ENCODE assay signal across 32 cellular contexts in genomic region chr2:62691186-62691585, GRCh38.
"Had no signal": no experiment of that assay in that cellular context is flagged by ENCODE, and none has a peak within 500 bp of the region (broad histone marks: within the 10 kb centered on the region; RNA-seq: fewer than 3 reads in every experiment).

No MANE protein-coding gene starts in this region.

- H3K27ac ChIP-seq: adrenal gland, ascending aorta, breast epithelium, cardiac muscle cell, coronary artery, dorsolateral prefrontal cortex, foreskin keratinocyte, gastrocnemius medialis had no signal

- DNase-seq: activated CD4-positive, alpha-beta memory T cell treated with anti-CD3 and anti-CD28 coated beads for 36 hours; activated CD4-positive, alpha-beta T cell treated with anti-CD3 and anti-CD28 coated beads for 36 hours; activated CD4-positive, alpha-beta T cell treated with anti-CD3 and anti-CD28 coated beads, Interleukin-2, amount 10 ng/mL, durations not matched to agents 24 days and 14 days; activated CD4-positive, CD25-positive, alpha-beta regulatory T cell; activated CD4-positive, CD25-positive, alpha-beta regulatory T cell treated with anti-CD3 and anti-CD28 coated beads, Interleukin-2, amount 50 U/mL, for 72 hours; activated CD8-positive, alpha-beta memory T cell treated with anti-CD3 and anti-CD28 coated beads, Interleukin-2, amount 10 ng/mL, durations not matched to agents 7 days and 5 days; activated CD8-positive, alpha-beta memory T cell treated with anti-CD3 and anti-CD28 coated beads, Interleukin-2, amount 50 U/mL, for 4 hours; activated CD8-positive, alpha-beta T cell treated with anti-CD3 and anti-CD28 coated beads, Interleukin-2, amount 10 ng/mL, durations not matched to agents 7 days and 5 days; activated effector memory CD4-positive, alpha-beta T cell treated with anti-CD3 and anti-CD28 coated beads, Interleukin-2, amount 50 U/mL, for 16 hours; activated naive CD4-positive, alpha-beta T cell treated with anti-CD3 and anti-CD28 coated beads for 36 hours; activated naive CD8-positive, alpha-beta T cell treated with anti-CD3 and anti-CD28 coated beads for 36 hours; activated naive CD8-positive, alpha-beta T cell treated with anti-CD3 and anti-CD28 coated beads, Interleukin-2, amount 50 U/mL, for 24 hours; activated T-cell treated with anti-CD3 and anti-CD28 coated beads, Interleukin-2, amount 50 U/mL, for 1 hour; activated T-cell treated with anti-CD3 and anti-CD28 coated beads, Interleukin-2, amount 50 U/mL, for 48 hours; adrenal gland; dorsolateral prefrontal cortex; effector memory CD4-positive, alpha-beta T cell; endodermal cell; foreskin keratinocyte; gastrocnemius medialis; T-helper 2 cell had no signal

- H3K4me3 Mint-ChIP-seq: activated CD4-positive, alpha-beta memory T cell treated with anti-CD3 and anti-CD28 coated beads for 36 hours; activated CD4-positive, alpha-beta T cell treated with anti-CD3 and anti-CD28 coated beads for 36 hours; activated CD4-positive, alpha-beta T cell treated with anti-CD3 and anti-CD28 coated beads, Interleukin-2, amount 10 ng/mL, durations not matched to agents 24 days and 14 days; activated CD8-positive, alpha-beta memory T cell treated with anti-CD3 and anti-CD28 coated beads, Interleukin-2, amount 10 ng/mL, durations not matched to agents 7 days and 5 days; activated CD8-positive, alpha-beta T cell treated with anti-CD3 and anti-CD28 coated beads, Interleukin-2, amount 10 ng/mL, durations not matched to agents 7 days and 5 days; activated naive CD4-positive, alpha-beta T cell treated with anti-CD3 and anti-CD28 coated beads for 36 hours; activated naive CD4-positive, alpha-beta T cell treated with anti-CD3 and anti-CD28 coated beads, Interleukin-2, amount 50 U/mL, for 24 hours; activated naive CD8-positive, alpha-beta T cell treated with anti-CD3 and anti-CD28 coated beads for 36 hours; activated naive CD8-positive, alpha-beta T cell treated with anti-CD3 and anti-CD28 coated beads, Interleukin-2, amount 50 U/mL, for 24 hours; activated T-helper 1 cell treated with anti-CD3 and anti-CD28 coated beads, Interleukin-12 subunit alpha, Interleukin-12 subunit beta, Interleukin-2, Interleukin-4 antibody, amounts not matched to agents 30 ng/mL and 10 ng/mL and 1 ng/mL, durations not matched to agents 14 hours and 24 hours and 36 hours; brain; central memory CD8-positive, alpha-beta T cell; dendritic cell treated with granulocyte-macrophage colony-stimulating factor and Interleukin-4, amounts not matched to agents 40 ng/mL and 50 ng/mL, for 4 days; endodermal cell had no signal

- H3K4me3 ChIP-seq: adrenal gland, ascending aorta, breast epithelium, cardiac muscle cell, coronary artery, dorsolateral prefrontal cortex, gastrocnemius medialis had no signal

- H3K9me3 Mint-ChIP-seq: activated CD4-positive, alpha-beta memory T cell treated with anti-CD3 and anti-CD28 coated beads for 36 hours; activated CD4-positive, alpha-beta T cell treated with anti-CD3 and anti-CD28 coated beads, Interleukin-2, amount 10 ng/mL, durations not matched to agents 24 days and 14 days; activated naive CD4-positive, alpha-beta T cell treated with anti-CD3 and anti-CD28 coated beads for 36 hours; activated naive CD4-positive, alpha-beta T cell treated with anti-CD3 and anti-CD28 coated beads, Interleukin-2, amount 50 U/mL, for 24 hours; activated naive CD8-positive, alpha-beta T cell treated with anti-CD3 and anti-CD28 coated beads for 36 hours; activated naive CD8-positive, alpha-beta T cell treated with anti-CD3 and anti-CD28 coated beads, Interleukin-2, amount 50 U/mL, for 24 hours; activated T-helper 1 cell treated with anti-CD3 and anti-CD28 coated beads, Interleukin-12 subunit alpha, Interleukin-12 subunit beta, Interleukin-2, Interleukin-4 antibody, amounts not matched to agents 30 ng/mL and 10 ng/mL and 1 ng/mL, durations not matched to agents 14 hours and 24 hours and 36 hours; activated T-helper 2 cell treated with anti-CD3 and anti-CD28 coated beads, Interferon-gamma antibody, Interleukin-2, Interleukin-4, amounts not matched to agents 10 μg/mL and 5 μg/mL and 100 μg/mL, durations not matched to agents 14 hours and 24 hours and 36 hours; central memory CD8-positive, alpha-beta T cell; dendritic cell treated with granulocyte-macrophage colony-stimulating factor and Interleukin-4, amounts not matched to agents 40 ng/mL and 50 ng/mL, for 4 days; endodermal cell had no signal

- H3K9me3 ChIP-seq: adrenal gland, ascending aorta, breast epithelium, gastrocnemius medialis had no signal

- H3K27me3 Mint-ChIP-seq: brain had no signal

- H3K27me3 ChIP-seq: adrenal gland, ascending aorta, breast epithelium, cardiac muscle cell, foreskin keratinocyte, gastrocnemius medialis had no signal

- H3K36me3 ChIP-seq: adrenal gland, ascending aorta, breast epithelium, cardiac muscle cell, gastrocnemius medialis had no signal

- H3K36me3 Mint-ChIP-seq: activated CD4-positive, alpha-beta memory T cell treated with anti-CD3 and anti-CD28 coated beads for 36 hours; activated naive CD4-positive, alpha-beta T cell treated with anti-CD3 and anti-CD28 coated beads, Interleukin-2, amount 50 U/mL, for 24 hours; activated naive CD8-positive, alpha-beta T cell treated with anti-CD3 and anti-CD28 coated beads for 36 hours; brain had no signal

- H3K4me1 ChIP-seq: adrenal gland, ascending aorta, breast epithelium, gastrocnemius medialis had no signal

- ATAC-seq: activated CD4-positive, alpha-beta T cell treated with anti-CD3 and anti-CD28 coated beads for 36 hours; activated CD8-positive, alpha-beta memory T cell treated with anti-CD3 and anti-CD28 coated beads, Interleukin-2, amount 10 ng/mL, durations not matched to agents 7 days and 5 days; activated CD8-positive, alpha-beta T cell treated with anti-CD3 and anti-CD28 coated beads, Interleukin-2, amount 10 ng/mL, durations not matched to agents 7 days and 5 days; activated naive CD8-positive, alpha-beta T cell treated with anti-CD3 and anti-CD28 coated beads, Interleukin-2, amount 50 U/mL, for 24 hours; esophagus mucosa; foreskin keratinocyte; gastrocnemius medialis had no signal

- H3K27ac Mint-ChIP-seq: activated CD4-positive, alpha-beta memory T cell treated with anti-CD3 and anti-CD28 coated beads for 36 hours; activated CD4-positive, alpha-beta T cell treated with anti-CD3 and anti-CD28 coated beads for 36 hours; activated CD4-positive, alpha-beta T cell treated with anti-CD3 and anti-CD28 coated beads, Interleukin-2, amount 10 ng/mL, durations not matched to agents 24 days and 14 days; activated CD8-positive, alpha-beta memory T cell treated with anti-CD3 and anti-CD28 coated beads, Interleukin-2, amount 10 ng/mL, durations not matched to agents 7 days and 5 days; activated CD8-positive, alpha-beta T cell treated with anti-CD3 and anti-CD28 coated beads, Interleukin-2, amount 10 ng/mL, durations not matched to agents 7 days and 5 days; activated naive CD4-positive, alpha-beta T cell treated with anti-CD3 and anti-CD28 coated beads for 36 hours; activated naive CD4-positive, alpha-beta T cell treated with anti-CD3 and anti-CD28 coated beads, Interleukin-2, amount 50 U/mL, for 24 hours; activated naive CD8-positive, alpha-beta T cell treated with anti-CD3 and anti-CD28 coated beads for 36 hours; activated naive CD8-positive, alpha-beta T cell treated with anti-CD3 and anti-CD28 coated beads, Interleukin-2, amount 50 U/mL, for 24 hours; activated T-helper 1 cell treated with anti-CD3 and anti-CD28 coated beads, Interleukin-12 subunit alpha, Interleukin-12 subunit beta, Interleukin-2, Interleukin-4 antibody, amounts not matched to agents 30 ng/mL and 10 ng/mL and 1 ng/mL, durations not matched to agents 14 hours and 24 hours and 36 hours; activated T-helper 2 cell treated with anti-CD3 and anti-CD28 coated beads, Interferon-gamma antibody, Interleukin-2, Interleukin-4, amounts not matched to agents 10 μg/mL and 5 μg/mL and 100 μg/mL, durations not matched to agents 14 hours and 24 hours and 36 hours; brain; dendritic cell treated with granulocyte-macrophage colony-stimulating factor and Interleukin-4, amounts not matched to agents 40 ng/mL and 50 ng/mL, for 4 days; endodermal cell had no signal

- H3K4me1 Mint-ChIP-seq: activated CD4-positive, alpha-beta T cell treated with anti-CD3 and anti-CD28 coated beads for 36 hours; activated CD4-positive, alpha-beta T cell treated with anti-CD3 and anti-CD28 coated beads, Interleukin-2, amount 10 ng/mL, durations not matched to agents 24 days and 14 days; activated CD8-positive, alpha-beta memory T cell treated with anti-CD3 and anti-CD28 coated beads, Interleukin-2, amount 10 ng/mL, durations not matched to agents 7 days and 5 days; activated naive CD4-positive, alpha-beta T cell treated with anti-CD3 and anti-CD28 coated beads, Interleukin-2, amount 50 U/mL, for 24 hours; activated naive CD8-positive, alpha-beta T cell treated with anti-CD3 and anti-CD28 coated beads for 36 hours; activated naive CD8-positive, alpha-beta T cell treated with anti-CD3 and anti-CD28 coated beads, Interleukin-2, amount 50 U/mL, for 24 hours; central memory CD8-positive, alpha-beta T cell; endodermal cell had no signal
